ENCODE assay signal across 3 cellular contexts in the genomic region with DNA sequence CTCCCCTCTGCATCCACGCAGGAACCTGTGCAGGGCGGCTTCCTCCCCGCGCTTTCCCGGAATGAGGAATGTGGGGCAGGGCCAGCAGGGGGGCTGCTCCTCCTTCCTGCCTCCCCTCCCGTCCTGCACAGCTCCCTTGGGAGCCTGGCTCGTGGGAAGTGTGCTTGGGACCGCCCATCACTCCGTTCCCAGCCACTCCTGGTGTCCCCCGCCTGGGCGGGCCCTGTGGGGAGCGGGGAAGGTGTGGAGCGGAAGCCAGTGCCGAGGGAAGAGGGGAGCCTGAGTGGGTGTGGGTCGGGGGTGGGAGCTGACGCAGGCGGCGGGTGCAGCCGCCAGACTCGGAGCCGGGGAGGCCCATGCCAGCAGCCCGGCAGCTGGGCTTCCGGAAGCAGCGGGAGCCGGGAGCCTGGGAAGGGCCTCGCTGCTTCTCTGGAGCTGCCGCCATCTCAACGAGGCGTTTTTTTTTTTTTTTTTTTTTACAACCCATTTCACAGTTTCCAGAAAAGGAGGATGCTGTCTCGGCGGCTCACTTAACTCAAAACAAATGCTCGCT.
TF ChIP-seq lines count a peak whose summit lies in the region.

No MANE protein-coding gene starts in this region.

TF ChIP-seq in A549, 52 proteins besides CTCF, POLR2A, EP300 and RAD21 (continues in another document):
- no peak for TF ChIP-seq NPAS2 (CRISPR knock-in tag; IDR thresholded peaks at IDR 0.05; ENCODE audit: borderline replicate concordance)
- peak; percentile 85 for TF ChIP-seq MYC (IDR thresholded peaks at IDR 0.05; ENCODE audit: borderline replicate concordance, low read length)
- TF ChIP-seq, protein P1, sequence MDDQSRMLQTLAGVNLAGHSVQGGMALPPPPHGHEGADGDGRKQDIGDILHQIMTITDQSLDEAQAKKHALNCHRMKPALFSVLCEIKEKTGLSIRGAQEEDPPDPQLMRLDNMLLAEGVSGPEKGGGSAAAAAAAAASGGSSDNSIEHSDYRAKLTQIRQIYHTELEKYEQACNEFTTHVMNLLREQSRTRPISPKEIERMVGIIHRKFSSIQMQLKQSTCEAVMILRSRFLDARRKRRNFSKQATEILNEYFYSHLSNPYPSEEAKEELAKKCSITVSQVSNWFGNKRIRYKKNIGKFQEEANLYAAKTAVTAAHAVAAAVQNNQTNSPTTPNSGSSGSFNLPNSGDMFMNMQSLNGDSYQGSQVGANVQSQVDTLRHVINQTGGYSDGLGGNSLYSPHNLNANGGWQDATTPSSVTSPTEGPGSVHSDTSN (IDR thresholded peaks at IDR 0.05): peak; percentile 66
- TF ChIP-seq, protein P2, sequence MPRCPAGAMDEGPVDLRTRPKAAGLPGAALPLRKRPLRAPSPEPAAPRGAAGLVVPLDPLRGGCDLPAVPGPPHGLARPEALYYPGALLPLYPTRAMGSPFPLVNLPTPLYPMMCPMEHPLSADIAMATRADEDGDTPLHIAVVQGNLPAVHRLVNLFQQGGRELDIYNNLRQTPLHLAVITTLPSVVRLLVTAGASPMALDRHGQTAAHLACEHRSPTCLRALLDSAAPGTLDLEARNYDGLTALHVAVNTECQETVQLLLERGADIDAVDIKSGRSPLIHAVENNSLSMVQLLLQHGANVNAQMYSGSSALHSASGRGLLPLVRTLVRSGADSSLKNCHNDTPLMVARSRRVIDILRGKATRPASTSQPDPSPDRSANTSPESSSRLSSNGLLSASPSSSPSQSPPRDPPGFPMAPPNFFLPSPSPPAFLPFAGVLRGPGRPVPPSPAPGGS (IDR thresholded peaks at IDR 0.05): 0 out of 3 replicates have a peak, but pooled peaks have one; percentile 50
- no peak for TF ChIP-seq CHD4 (IDR thresholded peaks at IDR 0.05; ENCODE audit: borderline replicate concordance)
- no peak for TF ChIP-seq RARB (CRISPR knock-in tag; IDR thresholded peaks at IDR 0.05)
- TF ChIP-seq SMC3 (IDR thresholded peaks at IDR 0.05): peak; percentile 4; the same call in 1 of the 3 replicates
- TF ChIP-seq GATA3 (IDR thresholded peaks at IDR 0.05; ENCODE audit: borderline replicate concordance): peak; percentile 53
- TF ChIP-seq HEYL (CRISPR knock-in tag; IDR thresholded peaks at IDR 0.05): peak; percentile 83; the same call in 1 of the 2 replicates
- peak; percentile 83 to 89 for TF ChIP-seq JUN (IDR thresholded peaks at IDR 0.05)
- TF ChIP-seq MAZ (IDR thresholded peaks at IDR 0.05; ENCODE audit: borderline replicate concordance, low read depth, low read length): 0 out of 2 replicates have a peak, but pooled peaks have one; percentile 19
- TF ChIP-seq HOXB5 (CRISPR knock-in tag; IDR thresholded peaks at IDR 0.05): peak; percentile 36; the same call in 1 of the 2 replicates
- TF ChIP-seq, protein P3, sequence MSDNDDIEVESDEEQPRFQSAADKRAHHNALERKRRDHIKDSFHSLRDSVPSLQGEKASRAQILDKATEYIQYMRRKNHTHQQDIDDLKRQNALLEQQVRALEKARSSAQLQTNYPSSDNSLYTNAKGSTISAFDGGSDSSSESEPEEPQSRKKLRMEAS (IDR thresholded peaks at IDR 0.05): peak; percentile 90
- TF ChIP-seq, protein P4, sequence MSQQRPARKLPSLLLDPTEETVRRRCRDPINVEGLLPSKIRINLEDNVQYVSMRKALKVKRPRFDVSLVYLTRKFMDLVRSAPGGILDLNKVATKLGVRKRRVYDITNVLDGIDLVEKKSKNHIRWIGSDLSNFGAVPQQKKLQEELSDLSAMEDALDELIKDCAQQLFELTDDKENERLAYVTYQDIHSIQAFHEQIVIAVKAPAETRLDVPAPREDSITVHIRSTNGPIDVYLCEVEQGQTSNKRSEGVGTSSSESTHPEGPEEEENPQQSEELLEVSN (IDR thresholded peaks at IDR 0.05; ENCODE audit: borderline replicate concordance, low read depth): peak; percentile 97

TF ChIP-seq in IMR-90, 13 proteins besides CTCF, POLR2A, EP300 and RAD21:
- TF ChIP-seq BHLHE40 (IDR thresholded peaks at IDR 0.05; ENCODE audit: low read depth, low read length) (peak; percentile 55; the same call in 1 of the 2 replicates), MAFK (IDR thresholded peaks at IDR 0.05; ENCODE audit: low read depth, low read length) (no peak), MAZ (IDR thresholded peaks at IDR 0.05; ENCODE audit: borderline replicate concordance, low read depth, low read length) (peak; percentile 89)
TF ChIP-seq in IMR-90: peak in this region for 2.

TF ChIP-seq in WTC11, 78 proteins besides CTCF, POLR2A, EP300 and RAD21:
- no peak for TF ChIP-seq ESRRA (CRISPR knock-in tag; IDR thresholded peaks at IDR 0.05; ENCODE audit: borderline replicate concordance)
- TF ChIP-seq, protein P5, sequence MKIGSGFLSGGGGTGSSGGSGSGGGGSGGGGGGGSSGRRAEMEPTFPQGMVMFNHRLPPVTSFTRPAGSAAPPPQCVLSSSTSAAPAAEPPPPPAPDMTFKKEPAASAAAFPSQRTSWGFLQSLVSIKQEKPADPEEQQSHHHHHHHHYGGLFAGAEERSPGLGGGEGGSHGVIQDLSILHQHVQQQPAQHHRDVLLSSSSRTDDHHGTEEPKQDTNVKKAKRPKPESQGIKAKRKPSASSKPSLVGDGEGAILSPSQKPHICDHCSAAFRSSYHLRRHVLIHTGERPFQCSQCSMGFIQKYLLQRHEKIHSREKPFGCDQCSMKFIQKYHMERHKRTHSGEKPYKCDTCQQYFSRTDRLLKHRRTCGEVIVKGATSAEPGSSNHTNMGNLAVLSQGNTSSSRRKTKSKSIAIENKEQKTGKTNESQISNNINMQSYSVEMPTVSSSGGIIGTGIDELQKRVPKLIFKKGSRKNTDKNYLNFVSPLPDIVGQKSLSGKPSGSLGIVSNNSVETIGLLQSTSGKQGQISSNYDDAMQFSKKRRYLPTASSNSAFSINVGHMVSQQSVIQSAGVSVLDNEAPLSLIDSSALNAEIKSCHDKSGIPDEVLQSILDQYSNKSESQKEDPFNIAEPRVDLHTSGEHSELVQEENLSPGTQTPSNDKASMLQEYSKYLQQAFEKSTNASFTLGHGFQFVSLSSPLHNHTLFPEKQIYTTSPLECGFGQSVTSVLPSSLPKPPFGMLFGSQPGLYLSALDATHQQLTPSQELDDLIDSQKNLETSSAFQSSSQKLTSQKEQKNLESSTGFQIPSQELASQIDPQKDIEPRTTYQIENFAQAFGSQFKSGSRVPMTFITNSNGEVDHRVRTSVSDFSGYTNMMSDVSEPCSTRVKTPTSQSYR (CRISPR knock-in tag; IDR thresholded peaks at IDR 0.05): no peak
- TF ChIP-seq, protein P6, sequence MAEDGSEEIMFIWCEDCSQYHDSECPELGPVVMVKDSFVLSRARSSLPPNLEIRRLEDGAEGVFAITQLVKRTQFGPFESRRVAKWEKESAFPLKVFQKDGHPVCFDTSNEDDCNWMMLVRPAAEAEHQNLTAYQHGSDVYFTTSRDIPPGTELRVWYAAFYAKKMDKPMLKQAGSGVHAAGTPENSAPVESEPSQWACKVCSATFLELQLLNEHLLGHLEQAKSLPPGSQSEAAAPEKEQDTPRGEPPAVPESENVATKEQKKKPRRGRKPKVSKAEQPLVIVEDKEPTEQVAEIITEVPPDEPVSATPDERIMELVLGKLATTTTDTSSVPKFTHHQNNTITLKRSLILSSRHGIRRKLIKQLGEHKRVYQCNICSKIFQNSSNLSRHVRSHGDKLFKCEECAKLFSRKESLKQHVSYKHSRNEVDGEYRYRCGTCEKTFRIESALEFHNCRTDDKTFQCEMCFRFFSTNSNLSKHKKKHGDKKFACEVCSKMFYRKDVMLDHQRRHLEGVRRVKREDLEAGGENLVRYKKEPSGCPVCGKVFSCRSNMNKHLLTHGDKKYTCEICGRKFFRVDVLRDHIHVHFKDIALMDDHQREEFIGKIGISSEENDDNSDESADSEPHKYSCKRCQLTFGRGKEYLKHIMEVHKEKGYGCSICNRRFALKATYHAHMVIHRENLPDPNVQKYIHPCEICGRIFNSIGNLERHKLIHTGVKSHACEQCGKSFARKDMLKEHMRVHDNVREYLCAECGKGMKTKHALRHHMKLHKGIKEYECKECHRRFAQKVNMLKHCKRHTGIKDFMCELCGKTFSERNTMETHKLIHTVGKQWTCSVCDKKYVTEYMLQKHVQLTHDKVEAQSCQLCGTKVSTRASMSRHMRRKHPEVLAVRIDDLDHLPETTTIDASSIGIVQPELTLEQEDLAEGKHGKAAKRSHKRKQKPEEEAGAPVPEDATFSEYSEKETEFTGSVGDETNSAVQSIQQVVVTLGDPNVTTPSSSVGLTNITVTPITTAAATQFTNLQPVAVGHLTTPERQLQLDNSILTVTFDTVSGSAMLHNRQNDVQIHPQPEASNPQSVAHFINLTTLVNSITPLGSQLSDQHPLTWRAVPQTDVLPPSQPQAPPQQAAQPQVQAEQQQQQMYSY (CRISPR knock-in tag; IDR thresholded peaks at IDR 0.05): peak; percentile 34; the same call in 1 of the 2 replicates
- TF ChIP-seq ZNF423 (CRISPR knock-in tag; IDR thresholded peaks at IDR 0.05): peak; percentile 86
- no peak for TF ChIP-seq PRRX2 (CRISPR knock-in tag; IDR thresholded peaks at IDR 0.05)
- no peak for TF ChIP-seq FOXP1 (CRISPR knock-in tag; IDR thresholded peaks at IDR 0.05; ENCODE audit: borderline replicate concordance)
- TF ChIP-seq RORB (CRISPR knock-in tag; IDR thresholded peaks at IDR 0.05): no peak
TF ChIP-seq in WTC11: peak in this region for 2.
